8 cellular contexts compared by ENCODE assay signal in the genomic region with DNA sequence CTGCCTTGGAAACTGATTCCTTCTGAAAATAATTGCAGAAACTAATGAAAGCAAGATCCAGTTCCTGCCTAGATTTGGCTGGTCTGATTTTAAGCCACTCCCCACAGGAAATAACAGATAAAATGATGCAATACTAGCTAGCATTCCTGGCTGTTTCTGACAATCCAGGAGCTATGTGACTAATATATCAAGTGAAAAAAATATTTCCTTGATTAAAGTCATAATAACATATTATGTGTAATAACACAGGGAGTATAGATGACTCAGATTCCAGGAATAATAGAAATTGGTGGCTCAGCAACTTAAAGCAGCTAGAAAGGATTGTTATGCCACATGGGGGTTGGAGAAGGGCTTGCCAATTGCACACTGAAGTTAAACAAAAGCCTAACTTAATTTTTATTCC.
A peak's percentile ranks its signal among the peaks of the same experiment; 100 is the strongest.
DNase-seq lines count a peak whose midpoint lies in the region; ATAC-seq and TF ChIP-seq lines count a peak whose summit lies in the region.

No MANE protein-coding gene starts in this region.

- H3K4me3 ChIP-seq in SK-N-SH (ENCODE audit: low read depth in 2 of 2, low read length in 1 of 2) (no peak overlapping the region), psoas muscle (no peak overlapping the region), prostate gland (no peak overlapping the region), WERI-Rb-1 (ENCODE audit: low read depth, low read length) (no peak overlapping the region)

- TF ChIP-seq POLR2A in prostate gland (IDR thresholded peaks at IDR 0.05): no peak

- H3K9ac ChIP-seq in SK-N-SH: peak overlapping the region; percentile 53; the same call in 1 of the 2 replicates

- H3K27me3 ChIP-seq in SK-N-SH (ENCODE audit: insufficient read depth): no peaks in the 10 kb centered on the region
- H3K27me3 ChIP-seq in foreskin keratinocyte: no peaks in the 10 kb centered on the region
- no peaks in the 10 kb centered on the region for H3K27me3 ChIP-seq in psoas muscle (ENCODE audit: insufficient read depth in 3 of 3, low read length in 2 of 3)
- H3K27me3 ChIP-seq in prostate gland (replicated peaks; ENCODE audit: insufficient read depth): no peaks in the 10 kb centered on the region
- H3K27me3 ChIP-seq in WERI-Rb-1 (ENCODE audit: insufficient read depth, low read depth, severe bottlenecking): no peaks in the 10 kb centered on the region

- POLR2A ChIA-PET in SK-N-SH (lab: Yijun Ruan, JAX): no interaction called here

- ATAC-seq in foreskin keratinocyte: peak; percentile 98
- peak in 3 of 4 donors; percentile 48 to 51 (median 50) for ATAC-seq in psoas muscle
- no peak for ATAC-seq in GM21381 (IDR thresholded peaks at IDR 0.05; ENCODE audit: unreplicated experiment)

- CTCF ChIA-PET in SK-N-SH (lab: Yijun Ruan, JAX): interaction anchor here (1.0 to 1.7 kb wide), 2 partner anchors 8 to 21 kb away, joined by 3 read pairs; no protein-coding TSS in a partner anchor

- H3K79me2 ChIP-seq in SK-N-SH (ENCODE audit: insufficient read depth): no peaks in the 10 kb centered on the region

- H3F3A ChIP-seq in SK-N-SH (replicated peaks; ENCODE audit: insufficient read depth): peaks cover 20% of the 10 kb centered on the region

- TF ChIP-seq EP300 in SK-N-SH (IDR thresholded peaks at IDR 0.05; ENCODE audit: borderline replicate concordance in 1 of 2, low read depth in 1 of 2, low read length in 1 of 2): peak in 1 of 2 experiments; percentile 86; a peak in 2 of 4 replicates

- peak; percentile 97 for DNase-seq in GM04503 (ENCODE audit: low read depth)
- DNase-seq in SK-N-SH: peak; percentile 60
- peak; percentile 86 to 94 for DNase-seq in foreskin keratinocyte
- DNase-seq in psoas muscle: no peak
- no peak for DNase-seq in anterior cingulate cortex (lab: John Stamatoyannopoulos, UW)
- DNase-seq in prostate gland (ENCODE audit: low spot score): no peak
- no peak for DNase-seq in WERI-Rb-1

- peak overlapping the region; percentile 67; the same call in 1 of the 2 replicates for H2AFZ ChIP-seq in SK-N-SH (ENCODE audit: low read depth)

- H3K36me3 ChIP-seq in SK-N-SH (replicated peaks in 1 of 2; ENCODE audit: control insufficient read depth in 1 of 2, insufficient read depth in 2 of 2, low read length in 1 of 2) (no peaks in the 10 kb centered on the region), psoas muscle (ENCODE audit: insufficient read depth in 1 of 2, low read depth in 1 of 2) (no peaks in the 10 kb centered on the region), prostate gland (no peaks in the 10 kb centered on the region), WERI-Rb-1 (no peaks in the 10 kb centered on the region)

- intact Hi-C loops in psoas muscle (cut with DNase I) (no loop called here), prostate gland (cut with DNase I) (no loop called here)

- H3K27ac ChIP-seq in SK-N-SH (ENCODE audit: low read depth in 2 of 2, low read length in 1 of 2): peak overlapping the region; percentile 60 to 83; a peak in 3 of 4 replicates
- peak overlapping the region; percentile 4 for H3K27ac ChIP-seq in foreskin keratinocyte
- peak overlapping the region; percentile 30 for H3K27ac ChIP-seq in psoas muscle
- peak overlapping the region in 1 of 2 donors; percentile 8 for H3K27ac ChIP-seq in prostate gland
- no peak overlapping the region for H3K27ac ChIP-seq in WERI-Rb-1

- H4K20me1 ChIP-seq in SK-N-SH (ENCODE audit: insufficient read depth): no peaks in the 10 kb centered on the region

- no peak for TF ChIP-seq CTCF in SK-N-SH (IDR thresholded peaks at IDR 0.05)
- peak; percentile 46 for TF ChIP-seq CTCF in foreskin keratinocyte (conservative IDR thresholded peaks at IDR 0.05)
- no peak for TF ChIP-seq CTCF in psoas muscle (IDR thresholded peaks at IDR 0.05)
- TF ChIP-seq CTCF in prostate gland (IDR thresholded peaks at IDR 0.05): no peak
- no peak for TF ChIP-seq CTCF in WERI-Rb-1 (IDR thresholded peaks at IDR 0.05; ENCODE audit: low read depth, low read length)

- H3K4me1 ChIP-seq in SK-N-SH (ENCODE audit: control insufficient read depth in 1 of 2, insufficient read depth in 2 of 2, low read depth in 1 of 2, low read length in 1 of 2) (peaks cover 0 to 13% of the 10 kb centered on the region in 2 experiments; a peak in 1 of 4 replicates), foreskin keratinocyte (peaks cover 11% of the 10 kb centered on the region), psoas muscle (no peaks in the 10 kb centered on the region), prostate gland (replicated peaks) (no peaks in the 10 kb centered on the region)

- H3K4me2 ChIP-seq in SK-N-SH: peak overlapping the region; percentile 39; the same call in 1 of the 2 replicates

- TF ChIP-seq RAD21 in SK-N-SH (IDR thresholded peaks at IDR 0.05; ENCODE audit: low read length): no peak

- no peaks in the 10 kb centered on the region for H3K9me3 ChIP-seq in SK-N-SH
- no peaks in the 10 kb centered on the region for H3K9me3 ChIP-seq in psoas muscle
- no peaks in the 10 kb centered on the region for H3K9me3 ChIP-seq in prostate gland
- no peaks in the 10 kb centered on the region for H3K9me3 ChIP-seq in WERI-Rb-1 (ENCODE audit: severe bottlenecking)

- H3K9me2 ChIP-seq in SK-N-SH: no peaks in the 10 kb centered on the region

TF ChIP-seq in SK-N-SH, 30 proteins besides CTCF, POLR2A, EP300 and RAD21 (continues in another document):
- TF ChIP-seq EZH2phosphoT487 (IDR thresholded peaks at IDR 0.05; ENCODE audit: borderline replicate concordance, low read depth): no peak
- TF ChIP-seq, protein P1, sequence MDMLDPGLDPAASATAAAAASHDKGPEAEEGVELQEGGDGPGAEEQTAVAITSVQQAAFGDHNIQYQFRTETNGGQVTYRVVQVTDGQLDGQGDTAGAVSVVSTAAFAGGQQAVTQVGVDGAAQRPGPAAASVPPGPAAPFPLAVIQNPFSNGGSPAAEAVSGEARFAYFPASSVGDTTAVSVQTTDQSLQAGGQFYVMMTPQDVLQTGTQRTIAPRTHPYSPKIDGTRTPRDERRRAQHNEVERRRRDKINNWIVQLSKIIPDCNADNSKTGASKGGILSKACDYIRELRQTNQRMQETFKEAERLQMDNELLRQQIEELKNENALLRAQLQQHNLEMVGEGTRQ (IDR thresholded peaks at IDR 0.05; ENCODE audit: borderline replicate concordance, low read depth, low read length): no peak
- TF ChIP-seq TCF12 (IDR thresholded peaks at IDR 0.05): peak; percentile 84
- TF ChIP-seq MEF2A (IDR thresholded peaks at IDR 0.05; ENCODE audit: borderline replicate concordance, low read depth): peak; percentile 72; the same call in 1 of the 2 replicates
- TF ChIP-seq FOXM1 (IDR thresholded peaks at IDR 0.05; ENCODE audit: low read depth): no peak
- peak; percentile 47; the same call in 1 of the 2 replicates for TF ChIP-seq RXRA (IDR thresholded peaks at IDR 0.05; ENCODE audit: borderline replicate concordance, low read depth)
- no peak for TF ChIP-seq TAF1 (IDR thresholded peaks at IDR 0.05; ENCODE audit: borderline replicate concordance, low read depth, low read length)
- TF ChIP-seq, protein P2, sequence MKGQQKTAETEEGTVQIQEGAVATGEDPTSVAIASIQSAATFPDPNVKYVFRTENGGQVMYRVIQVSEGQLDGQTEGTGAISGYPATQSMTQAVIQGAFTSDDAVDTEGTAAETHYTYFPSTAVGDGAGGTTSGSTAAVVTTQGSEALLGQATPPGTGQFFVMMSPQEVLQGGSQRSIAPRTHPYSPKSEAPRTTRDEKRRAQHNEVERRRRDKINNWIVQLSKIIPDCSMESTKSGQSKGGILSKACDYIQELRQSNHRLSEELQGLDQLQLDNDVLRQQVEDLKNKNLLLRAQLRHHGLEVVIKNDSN (IDR thresholded peaks at IDR 0.05; ENCODE audit: borderline replicate concordance, low read depth): no peak; the same call in 1 of the 2 replicates
- TF ChIP-seq, protein P3, sequence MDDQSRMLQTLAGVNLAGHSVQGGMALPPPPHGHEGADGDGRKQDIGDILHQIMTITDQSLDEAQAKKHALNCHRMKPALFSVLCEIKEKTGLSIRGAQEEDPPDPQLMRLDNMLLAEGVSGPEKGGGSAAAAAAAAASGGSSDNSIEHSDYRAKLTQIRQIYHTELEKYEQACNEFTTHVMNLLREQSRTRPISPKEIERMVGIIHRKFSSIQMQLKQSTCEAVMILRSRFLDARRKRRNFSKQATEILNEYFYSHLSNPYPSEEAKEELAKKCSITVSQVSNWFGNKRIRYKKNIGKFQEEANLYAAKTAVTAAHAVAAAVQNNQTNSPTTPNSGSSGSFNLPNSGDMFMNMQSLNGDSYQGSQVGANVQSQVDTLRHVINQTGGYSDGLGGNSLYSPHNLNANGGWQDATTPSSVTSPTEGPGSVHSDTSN (IDR thresholded peaks at IDR 0.05): peak; percentile 81
- TF ChIP-seq, protein P4, sequence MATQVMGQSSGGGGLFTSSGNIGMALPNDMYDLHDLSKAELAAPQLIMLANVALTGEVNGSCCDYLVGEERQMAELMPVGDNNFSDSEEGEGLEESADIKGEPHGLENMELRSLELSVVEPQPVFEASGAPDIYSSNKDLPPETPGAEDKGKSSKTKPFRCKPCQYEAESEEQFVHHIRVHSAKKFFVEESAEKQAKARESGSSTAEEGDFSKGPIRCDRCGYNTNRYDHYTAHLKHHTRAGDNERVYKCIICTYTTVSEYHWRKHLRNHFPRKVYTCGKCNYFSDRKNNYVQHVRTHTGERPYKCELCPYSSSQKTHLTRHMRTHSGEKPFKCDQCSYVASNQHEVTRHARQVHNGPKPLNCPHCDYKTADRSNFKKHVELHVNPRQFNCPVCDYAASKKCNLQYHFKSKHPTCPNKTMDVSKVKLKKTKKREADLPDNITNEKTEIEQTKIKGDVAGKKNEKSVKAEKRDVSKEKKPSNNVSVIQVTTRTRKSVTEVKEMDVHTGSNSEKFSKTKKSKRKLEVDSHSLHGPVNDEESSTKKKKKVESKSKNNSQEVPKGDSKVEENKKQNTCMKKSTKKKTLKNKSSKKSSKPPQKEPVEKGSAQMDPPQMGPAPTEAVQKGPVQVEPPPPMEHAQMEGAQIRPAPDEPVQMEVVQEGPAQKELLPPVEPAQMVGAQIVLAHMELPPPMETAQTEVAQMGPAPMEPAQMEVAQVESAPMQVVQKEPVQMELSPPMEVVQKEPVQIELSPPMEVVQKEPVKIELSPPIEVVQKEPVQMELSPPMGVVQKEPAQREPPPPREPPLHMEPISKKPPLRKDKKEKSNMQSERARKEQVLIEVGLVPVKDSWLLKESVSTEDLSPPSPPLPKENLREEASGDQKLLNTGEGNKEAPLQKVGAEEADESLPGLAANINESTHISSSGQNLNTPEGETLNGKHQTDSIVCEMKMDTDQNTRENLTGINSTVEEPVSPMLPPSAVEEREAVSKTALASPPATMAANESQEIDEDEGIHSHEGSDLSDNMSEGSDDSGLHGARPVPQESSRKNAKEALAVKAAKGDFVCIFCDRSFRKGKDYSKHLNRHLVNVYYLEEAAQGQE (IDR thresholded peaks at IDR 0.05; ENCODE audit: low read depth, low read length): no peak
- TF ChIP-seq SIN3A (IDR thresholded peaks at IDR 0.05; ENCODE audit: borderline replicate concordance, low read depth, low read length): no peak
- no peak for TF ChIP-seq MXI1 (IDR thresholded peaks at IDR 0.05; ENCODE audit: low read depth, low read length)
- TF ChIP-seq NFIC (IDR thresholded peaks at IDR 0.05; ENCODE audit: borderline replicate concordance): peak; percentile 69
- peak; percentile 89 for TF ChIP-seq FOSL2 (IDR thresholded peaks at IDR 0.05; ENCODE audit: borderline replicate concordance, low read depth)
- no peak for TF ChIP-seq NRF1 (IDR thresholded peaks at IDR 0.05; ENCODE audit: low read depth, low read length)

Comparison
In these comparisons a context has a peak if more than half of its experiments do, and no peak if none do; other contexts are left out.
1. DNase-seq: peak in GM04503 (single experiment), SK-N-SH (single experiment) and foreskin keratinocyte (2 of 2); none in psoas muscle (0 of 2), anterior cingulate cortex (0 of 58), prostate gland (single experiment) and WERI-Rb-1 (single experiment).